Comparison of ENCODE assay signal across 21 cellular contexts in genomic region chr10:125799446-125799845, GRCh38. TPM values are rescaled to one million over a fixed set of nuclear protein-coding genes. Genes with fewer than 3 reads are reported as not detected.
"Had no signal": no experiment of that assay in that cellular context is flagged by ENCODE, and none has a peak within 500 bp of the region (broad histone marks: within the 10 kb centered on the region; RNA-seq: fewer than 3 reads in every experiment).

No MANE protein-coding gene starts in this region.

- H3K9me3 ChIP-seq: left ventricle myocardium inferior, ovary, right atrium auricular region, sigmoid colon, suprapubic skin, thyroid gland, upper lobe of left lung, uterus had no signal

- H3K27ac ChIP-seq: foreskin keratinocyte, left ventricle myocardium inferior, ovary, right atrium auricular region, sigmoid colon, suprapubic skin, thyroid gland, upper lobe of left lung, uterus had no signal

- H3K4me3 Mint-ChIP-seq: dendritic cell treated with granulocyte-macrophage colony-stimulating factor and Interleukin-4, amounts not matched to agents 40 ng/mL and 50 ng/mL, for 4 days; effector memory CD8-positive, alpha-beta T cell; immature natural killer cell; naive thymus-derived CD4-positive, alpha-beta T cell; nephron progenitor cell had no signal

- DNase-seq: effector memory CD8-positive, alpha-beta T cell; foreskin keratinocyte; immature natural killer cell; left ventricle myocardium inferior; mesenchymal stem cell; midbrain; naive thymus-derived CD4-positive, alpha-beta T cell; nephron progenitor cell; ovary; sigmoid colon; small intestine; stimulated activated CD4-positive, alpha-beta T cell treated with anti-CD3 and anti-CD28 coated beads, Interleukin-2, amount 100 ng/mL, for 48 hours; stimulated activated naive CD8-positive, alpha-beta T cell treated with anti-CD3 and anti-CD28 coated beads, Interleukin-15, Interleukin-2, amounts not matched to agents 100 U/mL and 50 U/mL, for 24 hours; thyroid gland; upper lobe of left lung; uterus had no signal

- H3K9me3 Mint-ChIP-seq: dendritic cell treated with granulocyte-macrophage colony-stimulating factor and Interleukin-4, amounts not matched to agents 40 ng/mL and 50 ng/mL, for 4 days; effector memory CD8-positive, alpha-beta T cell; immature natural killer cell; naive thymus-derived CD4-positive, alpha-beta T cell; nephron progenitor cell had no signal

- H3K4me1 Mint-ChIP-seq: naive thymus-derived CD4-positive, alpha-beta T cell; nephron progenitor cell had no signal

- H3K4me1 ChIP-seq: foreskin keratinocyte, right atrium auricular region, sigmoid colon, suprapubic skin, thyroid gland, upper lobe of left lung, uterus had no signal

- ATAC-seq: effector memory CD8-positive, alpha-beta T cell; foreskin keratinocyte; naive thymus-derived CD4-positive, alpha-beta T cell; stimulated activated naive CD8-positive, alpha-beta T cell treated with anti-CD3 and anti-CD28 coated beads, Interleukin-15, Interleukin-2, amounts not matched to agents 100 U/mL and 50 U/mL, for 24 hours had no signal

- H3K4me3 ChIP-seq: left ventricle myocardium inferior, lung, ovary, right atrium auricular region, sigmoid colon, suprapubic skin, thyroid gland, upper lobe of left lung, uterus had no signal

- H3K27me3 ChIP-seq: foreskin keratinocyte, ovary, right atrium auricular region, sigmoid colon, suprapubic skin, thyroid gland, upper lobe of left lung, uterus had no signal

- H3K27me3 Mint-ChIP-seq: dendritic cell treated with granulocyte-macrophage colony-stimulating factor and Interleukin-4, amounts not matched to agents 40 ng/mL and 50 ng/mL, for 4 days; effector memory CD8-positive, alpha-beta T cell; naive thymus-derived CD4-positive, alpha-beta T cell had no signal

- H3K36me3 ChIP-seq: ovary, uterus had no signal

- H3K27ac Mint-ChIP-seq: dendritic cell treated with granulocyte-macrophage colony-stimulating factor and Interleukin-4, amounts not matched to agents 40 ng/mL and 50 ng/mL, for 4 days; nephron progenitor cell had no signal

RNA-seq across cellular contexts. Expression of gene MMP21, which starts 23.8 kb away (rescaled TPM):
- total RNA-seq: foreskin keratinocyte, left ventricle myocardium inferior had no signal
- polyA plus RNA-seq: foreskin keratinocyte; immature natural killer cell; keratinocyte; naive thymus-derived CD4-positive, alpha-beta T cell had no signal
